Comparison of ENCODE assay signal across 1 cellular context in genomic region chr7:111092406-111093160, GRCh38.
A peak's percentile ranks its signal among the peaks of the same experiment; 100 is the strongest.
TF ChIP-seq lines count a peak whose summit lies in the region.

No MANE protein-coding gene starts in this region.

TF ChIP-seq in GM12878, 131 proteins besides CTCF, POLR2A, EP300 and RAD21:
- TF ChIP-seq E2F8 (IDR thresholded peaks at IDR 0.05; ENCODE audit: low read depth, partially characterized antibody) (no peak), POLR2AphosphoS5 (IDR thresholded peaks at IDR 0.05; ENCODE audit: low read length) (no peak), PBX3 (IDR thresholded peaks at IDR 0.05; ENCODE audit: insufficient replicate concordance, low read depth, low read length) (no peak), HDAC6 (IDR thresholded peaks at IDR 0.05; ENCODE audit: unreplicated experiment) (no peak), RUNX3 (IDR thresholded peaks at IDR 0.05; ENCODE audit: low read length) (peak; percentile 70), NBN (IDR thresholded peaks at IDR 0.05) (no peak), BCL3 (IDR thresholded peaks at IDR 0.05; ENCODE audit: borderline replicate concordance, insufficient read depth, low read depth, low read length, poor library complexity, severe bottlenecking) (no peak), SREBF2 (IDR thresholded peaks at IDR 0.05; ENCODE audit: low read length) (no peak), SMC3 (IDR thresholded peaks at IDR 0.05; ENCODE audit: borderline replicate concordance, low read length) (no peak), NKRF (conservative IDR thresholded peaks at IDR 0.05) (no peak), SMAD1 (IDR thresholded peaks at IDR 0.05; ENCODE audit: low read depth, partially characterized antibody) (no peak), SP1 (IDR thresholded peaks at IDR 0.05; ENCODE audit: low read depth, low read length) (no peak), JUNB (IDR thresholded peaks at IDR 0.05) (peak; percentile 1; the same call in 1 of the 2 replicates), MYC (IDR thresholded peaks at IDR 0.05; ENCODE audit: insufficient read depth, insufficient read length, insufficient replicate concordance, low read length, severe bottlenecking) (no peak), HDAC2 (IDR thresholded peaks at IDR 0.05) (no peak), TARDBP (IDR thresholded peaks at IDR 0.05; ENCODE audit: borderline replicate concordance) (no peak), BACH1 (IDR thresholded peaks at IDR 0.05; ENCODE audit: borderline replicate concordance) (no peak), SRF (IDR thresholded peaks at IDR 0.05; ENCODE audit: low read depth in 2 of 2, low read length in 2 of 2) (no peak), MEF2A (IDR thresholded peaks at IDR 0.05; ENCODE audit: insufficient read depth, low read depth, low read length) (peak; percentile 63; the same call in 1 of the 2 replicates), NFIC (IDR thresholded peaks at IDR 0.05; ENCODE audit: low read depth, low read length) (peak; percentile 62; the same call in 1 of the 2 replicates), CEBPB (IDR thresholded peaks at IDR 0.05; ENCODE audit: borderline replicate concordance in 1 of 2, low read depth in 2 of 2, low read length in 2 of 2) (no peak), ZNF592 (IDR thresholded peaks at IDR 0.05) (no peak), MAX (IDR thresholded peaks at IDR 0.05; ENCODE audit: low read depth, low read length) (no peak), IKZF2 (IDR thresholded peaks at IDR 0.05) (no peak), NR2F1 (conservative IDR thresholded peaks at IDR 0.05) (no peak), KDM1A (IDR thresholded peaks at IDR 0.05; ENCODE audit: borderline replicate concordance) (no peak), RBBP5 (conservative IDR thresholded peaks at IDR 0.05) (no peak), JUND (IDR thresholded peaks at IDR 0.05; ENCODE audit: low read depth, low read length) (no peak)
